ENCODE assay signal across 8 cellular contexts in genomic region chr17:28727727-28728363, GRCh38. TPM values are rescaled to one million over a fixed set of nuclear protein-coding genes. Genes with fewer than 3 reads are reported as not detected.
A peak's percentile ranks its signal among the peaks of the same experiment; 100 is the strongest.
DNase-seq lines count a peak whose midpoint lies in the region; ATAC-seq and TF ChIP-seq lines count a peak whose summit lies in the region.

No MANE protein-coding gene starts in this region.

- H3K27ac ChIP-seq in KMS-11 (peak overlapping the region; percentile 88), SK-N-MC (no peak overlapping the region), iPS-20b (ENCODE audit: low read length) (peak overlapping the region; percentile 84)

- H3K9ac ChIP-seq in KMS-11 = peak overlapping the region; percentile 70
- H3K9ac ChIP-seq in SK-N-MC (ENCODE audit: insufficient read length) = peak overlapping the region; percentile 90
- H3K9ac ChIP-seq in iPS-20b (ENCODE audit: low read depth, low read length) = peak overlapping the region; percentile 89

- H3K36me3 ChIP-seq in KMS-11 (ENCODE audit: insufficient read depth) (peaks cover 7% of the 10 kb centered on the region; the same call in 1 of the 2 replicates), SK-N-MC (ENCODE audit: insufficient read depth, low read length) (peaks cover 24% of the 10 kb centered on the region), iPS-20b (ENCODE audit: insufficient read depth, low read depth, low read length) (peaks cover 21% of the 10 kb centered on the region)

- no peaks in the 10 kb centered on the region for H3K27me3 Mint-ChIP-seq in activated naive CD8-positive, alpha-beta T cell treated with anti-CD3 and anti-CD28 coated beads, Interleukin-2, amount 10 ng/mL, durations not matched to agents 7 days and 5 days

- peak overlapping the region; percentile 77 for H2AFZ ChIP-seq in KMS-11 (ENCODE audit: low read depth)

- DNase-seq in ELR (ENCODE audit: low read depth) (peak; percentile 82), SK-N-MC (ENCODE audit: low read depth, low spot score) (no peak), HPDE6-E6E7 (ENCODE audit: extremely low spot score) (no peak)
- DNase-seq in activated naive CD8-positive, alpha-beta T cell treated with anti-CD3 and anti-CD28 coated beads, Interleukin-2, amount 10 ng/mL, durations not matched to agents 7 days and 5 days = peak; percentile 79
- DNase-seq in stimulated activated CD4-positive, alpha-beta T cell treated with anti-CD3 and anti-CD28 coated beads, Interleukin-12 subunit alpha, Interleukin-12 subunit beta, amount 100 ng/mL, for 48 hours (ENCODE audit: low read depth in 2 of 3, low spot score in 1 of 3) = peak; percentile 77 to 88 (median 86)

- H3K4me3 ChIP-seq in KMS-11 (IDR thresholded peaks at IDR 0.05; ENCODE audit: insufficient read depth, low read depth, low read length) = peak overlapping the region; percentile 63
- peak overlapping the region; percentile 95 for H3K4me3 ChIP-seq in SK-N-MC
- H3K4me3 ChIP-seq in iPS-20b (ENCODE audit: low read length) = peak overlapping the region; percentile 99

- peak; percentile 37 for ATAC-seq in GM21528 (IDR thresholded peaks at IDR 0.05; ENCODE audit: low FRiP score, unreplicated experiment)
- ATAC-seq in activated naive CD8-positive, alpha-beta T cell treated with anti-CD3 and anti-CD28 coated beads, Interleukin-2, amount 10 ng/mL, durations not matched to agents 7 days and 5 days (ENCODE audit: low read depth) = peak; percentile 47

- H3K27ac Mint-ChIP-seq in activated naive CD8-positive, alpha-beta T cell treated with anti-CD3 and anti-CD28 coated beads, Interleukin-2, amount 10 ng/mL, durations not matched to agents 7 days and 5 days = peak overlapping the region; percentile 99

- POLR2A ChIA-PET in activated naive CD8-positive, alpha-beta T cell treated with anti-CD3 and anti-CD28 coated beads, Interleukin-2, amount 10 ng/mL, durations not matched to agents 7 days and 5 days (lab: Charles Lee) = interaction anchor here (0.5 to 6.3 kb wide), 25 partner anchors 8 to 566 kb away, joined by 3 to 266 read pairs (median 5); partner anchors contain the start of genes DHRS13, FAM222B, FLOT2 and NUFIP2

- no peaks in the 10 kb centered on the region for H4K20me1 ChIP-seq in KMS-11 (ENCODE audit: insufficient read depth)

- peak overlapping the region; percentile 67 for H3K4me2 ChIP-seq in KMS-11

- no peaks in the 10 kb centered on the region for H3K27me3 ChIP-seq in KMS-11 (ENCODE audit: insufficient read depth, low read depth)
- H3K27me3 ChIP-seq in iPS-20b (ENCODE audit: insufficient read depth, low read length) = no peaks in the 10 kb centered on the region

- H3K9me3 ChIP-seq in SK-N-MC (ENCODE audit: low read depth, low read length) (no peaks in the 10 kb centered on the region), iPS-20b (ENCODE audit: insufficient read depth, low read depth, low read length) (no peaks in the 10 kb centered on the region)

- peak overlapping the region; percentile 99 for H3K4me3 Mint-ChIP-seq in activated naive CD8-positive, alpha-beta T cell treated with anti-CD3 and anti-CD28 coated beads, Interleukin-2, amount 10 ng/mL, durations not matched to agents 7 days and 5 days

- H3K9me3 Mint-ChIP-seq in activated naive CD8-positive, alpha-beta T cell treated with anti-CD3 and anti-CD28 coated beads, Interleukin-2, amount 10 ng/mL, durations not matched to agents 7 days and 5 days = no peaks in the 10 kb centered on the region

- H3K79me2 ChIP-seq in KMS-11 (ENCODE audit: insufficient read depth, low read depth) = peaks cover 11% of the 10 kb centered on the region

- peaks cover 12% of the 10 kb centered on the region for H3K36me3 Mint-ChIP-seq in activated naive CD8-positive, alpha-beta T cell treated with anti-CD3 and anti-CD28 coated beads, Interleukin-2, amount 10 ng/mL, durations not matched to agents 7 days and 5 days

- H3K4me1 Mint-ChIP-seq in activated naive CD8-positive, alpha-beta T cell treated with anti-CD3 and anti-CD28 coated beads, Interleukin-2, amount 10 ng/mL, durations not matched to agents 7 days and 5 days = peaks cover 36% of the 10 kb centered on the region

- TF ChIP-seq CTCF in KMS-11 (conservative IDR thresholded peaks at IDR 0.05; ENCODE audit: low read depth, low read length) = 0 out of 2 replicates have a peak, but pooled peaks have one; percentile 31

- peaks cover 48% of the 10 kb centered on the region for H3K4me1 ChIP-seq in KMS-11 (ENCODE audit: low read depth, poor library complexity, severe bottlenecking)
- peaks cover under 1% of the 10 kb centered on the region; the same call in 1 of the 2 replicates for H3K4me1 ChIP-seq in iPS-20b (ENCODE audit: insufficient read depth, low read length)

RNA-seq across cellular contexts. Expression of gene NEK8, which starts 0.7 kb away (rescaled TPM):
- total RNA-seq in activated naive CD8-positive, alpha-beta T cell treated with anti-CD3 and anti-CD28 coated beads, Interleukin-2, amount 10 ng/mL, durations not matched to agents 7 days and 5 days = 1 to 10 TPM; 7.1 to 8.9 TPM

RNA-seq across cellular contexts. Expression of gene TLCD1, which starts 1.8 kb away (rescaled TPM):
- total RNA-seq in activated naive CD8-positive, alpha-beta T cell treated with anti-CD3 and anti-CD28 coated beads, Interleukin-2, amount 10 ng/mL, durations not matched to agents 7 days and 5 days = 1 to 10 TPM; 1.6 to 2.2 TPM

RNA-seq across cellular contexts. Expression of gene RPL23A, which starts 8.1 kb away (rescaled TPM):
- 1,000 to 10,000 TPM; 2,286 to 2,290 TPM for total RNA-seq in activated naive CD8-positive, alpha-beta T cell treated with anti-CD3 and anti-CD28 coated beads, Interleukin-2, amount 10 ng/mL, durations not matched to agents 7 days and 5 days

RNA-seq across cellular contexts. Expression of gene RAB34, which starts 10.2 kb away (rescaled TPM):
- 1 to 10 TPM; 7.3 to 8.2 TPM for total RNA-seq in activated naive CD8-positive, alpha-beta T cell treated with anti-CD3 and anti-CD28 coated beads, Interleukin-2, amount 10 ng/mL, durations not matched to agents 7 days and 5 days

RNA-seq across cellular contexts. Expression of gene TRAF4, which starts 16.0 kb away (rescaled TPM):
- 10 to 100 TPM; 48.1 to 55.3 TPM for total RNA-seq in activated naive CD8-positive, alpha-beta T cell treated with anti-CD3 and anti-CD28 coated beads, Interleukin-2, amount 10 ng/mL, durations not matched to agents 7 days and 5 days

Comparison
In these comparisons a context has a peak if more than half of its experiments do, and no peak if none do; other contexts are left out.
1. DNase-seq: peak in ELR (single experiment), activated naive CD8-positive, alpha-beta T cell treated with anti-CD3 and anti-CD28 coated beads, Interleukin-2, amount 10 ng/mL, durations not matched to agents 7 days and 5 days (single experiment) and stimulated activated CD4-positive, alpha-beta T cell treated with anti-CD3 and anti-CD28 coated beads, Interleukin-12 subunit alpha, Interleukin-12 subunit beta, amount 100 ng/mL, for 48 hours (3 of 3); none in SK-N-MC (single experiment) and HPDE6-E6E7 (single experiment).
2. Peak in every context shown above with its lines, with median percentiles within 50 percentile points of each other: H3K4me3 ChIP-seq and H3K9ac ChIP-seq.